ENCODE assay signal across 1 cellular context in the genomic region with DNA sequence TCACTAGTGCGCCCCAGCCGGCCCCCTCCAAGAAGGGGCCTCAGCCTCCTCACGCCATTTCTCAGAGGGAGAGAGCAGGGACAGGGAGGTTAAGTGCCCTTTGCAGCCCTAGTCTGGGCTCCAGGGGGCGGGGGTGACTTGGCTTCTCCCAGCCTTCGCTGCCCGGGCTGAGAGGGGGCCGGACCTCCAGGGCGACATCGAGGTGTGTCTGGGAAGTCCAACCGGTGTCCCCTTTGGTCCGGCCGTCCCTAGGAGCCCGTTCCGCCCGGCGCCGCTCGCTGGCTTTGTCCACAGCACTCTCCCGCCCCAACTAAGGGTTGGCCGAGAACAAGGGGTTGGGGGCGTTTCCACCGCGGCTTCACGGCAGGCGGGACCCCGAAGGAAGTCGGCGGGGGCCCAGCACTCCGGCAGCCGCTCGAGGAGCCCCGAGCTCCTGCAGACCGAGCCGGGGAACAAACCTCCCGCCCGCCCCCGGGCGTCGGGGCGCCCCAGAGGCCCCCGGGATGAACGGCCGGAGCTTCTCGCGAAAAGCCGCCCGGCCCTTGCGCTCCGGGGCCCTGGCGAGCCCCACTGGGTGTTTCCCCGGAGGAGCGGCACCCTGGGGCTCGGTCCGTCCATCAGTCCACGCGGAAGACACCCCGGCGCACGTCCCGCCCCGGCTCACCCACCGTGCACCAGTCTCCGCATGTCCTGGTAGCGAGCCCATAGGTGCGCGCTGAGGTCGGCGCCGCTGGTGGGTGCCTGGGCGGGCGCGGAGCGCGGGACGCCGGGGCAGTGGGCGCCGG.
A peak's percentile ranks its signal among the peaks of the same experiment; 100 is the strongest.
TF ChIP-seq lines count a peak whose summit lies in the region.

No MANE protein-coding gene starts in this region.

TF ChIP-seq in HepG2, 621 proteins besides CTCF, POLR2A, EP300 and RAD21 (continued from another document and continues in another):
- 0 out of 2 replicates have a peak, but pooled peaks have one; percentile 27 for TF ChIP-seq FOXK1 (CRISPR knock-in tag; IDR thresholded peaks at IDR 0.05; ENCODE audit: borderline replicate concordance, low read depth)
- peak; percentile 65; the same call in 1 of the 2 replicates for TF ChIP-seq TBX2 (CRISPR knock-in tag; IDR thresholded peaks at IDR 0.05; ENCODE audit: borderline replicate concordance)
- TF ChIP-seq NFKBIZ (CRISPR knock-in tag; IDR thresholded peaks at IDR 0.05), result no peak
- peak; percentile 8; the same call in 1 of the 2 replicates for TF ChIP-seq NFYB (CRISPR knock-in tag; IDR thresholded peaks at IDR 0.05)
- TF ChIP-seq ZGPAT (CRISPR knock-in tag; IDR thresholded peaks at IDR 0.05), result peak; percentile 47; the same call in 1 of the 2 replicates
- TF ChIP-seq PBX3 (CRISPR knock-in tag; IDR thresholded peaks at IDR 0.05; ENCODE audit: borderline replicate concordance), result no peak
- TF ChIP-seq POLR2AphosphoS5 (IDR thresholded peaks at IDR 0.05; ENCODE audit: low read depth, low read length), result no peak; the same call in 1 of the 2 replicates
- no peak for TF ChIP-seq TCF7 (IDR thresholded peaks at IDR 0.05; ENCODE audit: low read depth)
- TF ChIP-seq, protein P1, sequence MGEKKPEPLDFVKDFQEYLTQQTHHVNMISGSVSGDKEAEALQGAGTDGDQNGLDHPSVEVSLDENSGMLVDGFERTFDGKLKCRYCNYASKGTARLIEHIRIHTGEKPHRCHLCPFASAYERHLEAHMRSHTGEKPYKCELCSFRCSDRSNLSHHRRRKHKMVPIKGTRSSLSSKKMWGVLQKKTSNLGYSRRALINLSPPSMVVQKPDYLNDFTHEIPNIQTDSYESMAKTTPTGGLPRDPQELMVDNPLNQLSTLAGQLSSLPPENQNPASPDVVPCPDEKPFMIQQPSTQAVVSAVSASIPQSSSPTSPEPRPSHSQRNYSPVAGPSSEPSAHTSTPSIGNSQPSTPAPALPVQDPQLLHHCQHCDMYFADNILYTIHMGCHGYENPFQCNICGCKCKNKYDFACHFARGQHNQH (CRISPR knock-in tag; IDR thresholded peaks at IDR 0.05), result no peak
- TF ChIP-seq ATF4 (CRISPR knock-in tag; IDR thresholded peaks at IDR 0.05), result no peak
- TF ChIP-seq ZNF616 (CRISPR knock-in tag; IDR thresholded peaks at IDR 0.05; ENCODE audit: low read depth), result no peak
- TF ChIP-seq TRIM24 (CRISPR knock-in tag; IDR thresholded peaks at IDR 0.05), result no peak
- TF ChIP-seq SRY (CRISPR knock-in tag; IDR thresholded peaks at IDR 0.05), result no peak
- 0 out of 2 replicates have a peak, but pooled peaks have one; percentile 61 for TF ChIP-seq ZNF234 (CRISPR knock-in tag; conservative IDR thresholded peaks at IDR 0.05)
- TF ChIP-seq, protein P2, sequence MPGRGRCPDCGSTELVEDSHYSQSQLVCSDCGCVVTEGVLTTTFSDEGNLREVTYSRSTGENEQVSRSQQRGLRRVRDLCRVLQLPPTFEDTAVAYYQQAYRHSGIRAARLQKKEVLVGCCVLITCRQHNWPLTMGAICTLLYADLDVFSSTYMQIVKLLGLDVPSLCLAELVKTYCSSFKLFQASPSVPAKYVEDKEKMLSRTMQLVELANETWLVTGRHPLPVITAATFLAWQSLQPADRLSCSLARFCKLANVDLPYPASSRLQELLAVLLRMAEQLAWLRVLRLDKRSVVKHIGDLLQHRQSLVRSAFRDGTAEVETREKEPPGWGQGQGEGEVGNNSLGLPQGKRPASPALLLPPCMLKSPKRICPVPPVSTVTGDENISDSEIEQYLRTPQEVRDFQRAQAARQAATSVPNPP (CRISPR knock-in tag; IDR thresholded peaks at IDR 0.05), result no peak
- TF ChIP-seq NFAT5 (CRISPR knock-in tag; IDR thresholded peaks at IDR 0.05), result no peak
- TF ChIP-seq ARID2 (CRISPR knock-in tag; IDR thresholded peaks at IDR 0.05; ENCODE audit: borderline replicate concordance), result 0 out of 2 replicates have a peak, but pooled peaks have one; percentile 39
- peak; percentile 45; the same call in 1 of the 2 replicates for TF ChIP-seq ZNF598 (CRISPR knock-in tag; IDR thresholded peaks at IDR 0.05; ENCODE audit: borderline replicate concordance)
- TF ChIP-seq SMARCC2 (IDR thresholded peaks at IDR 0.05), result no peak
- 0 out of 2 replicates have a peak, but pooled peaks have one; percentile 41 for TF ChIP-seq ZNF543 (CRISPR knock-in tag; IDR thresholded peaks at IDR 0.05)
- no peak for TF ChIP-seq ZNF615 (CRISPR knock-in tag; IDR thresholded peaks at IDR 0.05; ENCODE audit: borderline replicate concordance)
- TF ChIP-seq ZNF672 (CRISPR knock-in tag; IDR thresholded peaks at IDR 0.05), result no peak
- TF ChIP-seq, protein P3, sequence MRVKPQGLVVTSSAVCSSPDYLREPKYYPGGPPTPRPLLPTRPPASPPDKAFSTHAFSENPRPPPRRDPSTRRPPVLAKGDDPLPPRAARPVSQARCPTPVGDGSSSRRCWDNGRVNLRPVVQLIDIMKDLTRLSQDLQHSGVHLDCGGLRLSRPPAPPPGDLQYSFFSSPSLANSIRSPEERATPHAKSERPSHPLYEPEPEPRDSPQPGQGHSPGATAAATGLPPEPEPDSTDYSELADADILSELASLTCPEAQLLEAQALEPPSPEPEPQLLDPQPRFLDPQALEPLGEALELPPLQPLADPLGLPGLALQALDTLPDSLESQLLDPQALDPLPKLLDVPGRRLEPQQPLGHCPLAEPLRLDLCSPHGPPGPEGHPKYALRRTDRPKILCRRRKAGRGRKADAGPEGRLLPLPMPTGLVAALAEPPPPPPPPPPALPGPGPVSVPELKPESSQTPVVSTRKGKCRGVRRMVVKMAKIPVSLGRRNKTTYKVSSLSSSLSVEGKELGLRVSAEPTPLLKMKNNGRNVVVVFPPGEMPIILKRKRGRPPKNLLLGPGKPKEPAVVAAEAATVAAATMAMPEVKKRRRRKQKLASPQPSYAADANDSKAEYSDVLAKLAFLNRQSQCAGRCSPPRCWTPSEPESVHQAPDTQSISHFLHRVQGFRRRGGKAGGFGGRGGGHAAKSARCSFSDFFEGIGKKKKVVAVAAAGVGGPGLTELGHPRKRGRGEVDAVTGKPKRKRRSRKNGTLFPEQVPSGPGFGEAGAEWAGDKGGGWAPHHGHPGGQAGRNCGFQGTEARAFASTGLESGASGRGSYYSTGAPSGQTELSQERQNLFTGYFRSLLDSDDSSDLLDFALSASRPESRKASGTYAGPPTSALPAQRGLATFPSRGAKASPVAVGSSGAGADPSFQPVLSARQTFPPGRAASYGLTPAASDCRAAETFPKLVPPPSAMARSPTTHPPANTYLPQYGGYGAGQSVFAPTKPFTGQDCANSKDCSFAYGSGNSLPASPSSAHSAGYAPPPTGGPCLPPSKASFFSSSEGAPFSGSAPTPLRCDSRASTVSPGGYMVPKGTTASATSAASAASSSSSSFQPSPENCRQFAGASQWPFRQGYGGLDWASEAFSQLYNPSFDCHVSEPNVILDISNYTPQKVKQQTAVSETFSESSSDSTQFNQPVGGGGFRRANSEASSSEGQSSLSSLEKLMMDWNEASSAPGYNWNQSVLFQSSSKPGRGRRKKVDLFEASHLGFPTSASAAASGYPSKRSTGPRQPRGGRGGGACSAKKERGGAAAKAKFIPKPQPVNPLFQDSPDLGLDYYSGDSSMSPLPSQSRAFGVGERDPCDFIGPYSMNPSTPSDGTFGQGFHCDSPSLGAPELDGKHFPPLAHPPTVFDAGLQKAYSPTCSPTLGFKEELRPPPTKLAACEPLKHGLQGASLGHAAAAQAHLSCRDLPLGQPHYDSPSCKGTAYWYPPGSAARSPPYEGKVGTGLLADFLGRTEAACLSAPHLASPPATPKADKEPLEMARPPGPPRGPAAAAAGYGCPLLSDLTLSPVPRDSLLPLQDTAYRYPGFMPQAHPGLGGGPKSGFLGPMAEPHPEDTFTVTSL (CRISPR knock-in tag; IDR thresholded peaks at IDR 0.05; ENCODE audit: borderline replicate concordance), result no peak
- TF ChIP-seq ZNF883 (CRISPR knock-in tag; IDR thresholded peaks at IDR 0.05; ENCODE audit: not compliant biosample characterization), result no peak
- no peak for TF ChIP-seq HMG20B (CRISPR knock-in tag; conservative IDR thresholded peaks at IDR 0.05)
- TF ChIP-seq SMC3 (IDR thresholded peaks at IDR 0.05; ENCODE audit: low read length), result no peak
- TF ChIP-seq PHF20 (CRISPR knock-in tag; IDR thresholded peaks at IDR 0.05), result 0 out of 2 replicates have a peak, but pooled peaks have one; percentile 3
- no peak for TF ChIP-seq ASH2L (IDR thresholded peaks at IDR 0.05; ENCODE audit: insufficient read length, low read depth, low read length)
- no peak for TF ChIP-seq ZNF614 (CRISPR knock-in tag; IDR thresholded peaks at IDR 0.05; ENCODE audit: borderline replicate concordance)
- TF ChIP-seq ZNF777 (CRISPR knock-in tag; IDR thresholded peaks at IDR 0.05), result no peak; the same call in 1 of the 2 replicates
- TF ChIP-seq PBX2 (CRISPR knock-in tag; IDR thresholded peaks at IDR 0.05), result no peak
- TF ChIP-seq, protein P4, sequence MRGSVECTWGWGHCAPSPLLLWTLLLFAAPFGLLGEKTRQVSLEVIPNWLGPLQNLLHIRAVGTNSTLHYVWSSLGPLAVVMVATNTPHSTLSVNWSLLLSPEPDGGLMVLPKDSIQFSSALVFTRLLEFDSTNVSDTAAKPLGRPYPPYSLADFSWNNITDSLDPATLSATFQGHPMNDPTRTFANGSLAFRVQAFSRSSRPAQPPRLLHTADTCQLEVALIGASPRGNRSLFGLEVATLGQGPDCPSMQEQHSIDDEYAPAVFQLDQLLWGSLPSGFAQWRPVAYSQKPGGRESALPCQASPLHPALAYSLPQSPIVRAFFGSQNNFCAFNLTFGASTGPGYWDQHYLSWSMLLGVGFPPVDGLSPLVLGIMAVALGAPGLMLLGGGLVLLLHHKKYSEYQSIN (CRISPR knock-in tag; IDR thresholded peaks at IDR 0.05; ENCODE audit: borderline replicate concordance), result no peak
- no peak for TF ChIP-seq ZNF891 (CRISPR knock-in tag; IDR thresholded peaks at IDR 0.05)
- peak; percentile 39; the same call in 1 of the 2 replicates for TF ChIP-seq KDM5A (IDR thresholded peaks at IDR 0.05; ENCODE audit: borderline replicate concordance, low read length)
- TF ChIP-seq NFRKB (IDR thresholded peaks at IDR 0.05), result no peak
- peak; percentile 85 for TF ChIP-seq ZNF446 (CRISPR knock-in tag; IDR thresholded peaks at IDR 0.05)
